10 cellular contexts compared by ENCODE assay signal in the genomic region with DNA sequence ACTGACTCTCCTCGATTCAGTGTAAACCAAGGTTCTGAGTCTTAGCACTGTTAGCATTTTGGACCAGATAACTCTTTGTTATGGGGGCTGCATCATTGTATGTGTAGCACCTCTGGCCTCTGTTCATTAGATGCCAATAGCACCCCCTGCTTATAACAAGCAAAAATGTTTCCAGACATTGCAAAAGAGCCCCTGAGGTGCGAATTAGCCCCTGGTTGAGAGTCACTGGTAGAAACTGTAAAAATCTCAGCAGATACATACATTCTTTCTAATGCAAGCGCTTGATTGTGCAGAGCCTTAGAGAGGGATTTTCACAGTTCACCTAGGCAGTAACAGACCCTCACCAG. TPM values are rescaled to one million over a fixed set of nuclear protein-coding genes. Genes with fewer than 3 reads are reported as not detected.
A peak's percentile ranks its signal among the peaks of the same experiment; 100 is the strongest.
DNase-seq lines count a peak whose midpoint lies in the region; ATAC-seq, FAIRE-seq and TF ChIP-seq lines count a peak whose summit lies in the region.
"Had no signal": no experiment of that assay in that cellular context is flagged by ENCODE, and none has a peak within 500 bp of the region (broad histone marks: within the 10 kb centered on the region; RNA-seq: fewer than 3 reads in every experiment).

No MANE protein-coding gene starts in this region.

- H3K4me1 ChIP-seq in mononuclear cell (ENCODE audit: insufficient read depth, low read length) (peaks cover 87% of the 10 kb centered on the region), tibial artery (peaks cover 0 to 55% (median 7%) of the 10 kb centered on the region in 4 donors)

- peak overlapping the region; percentile 89 for H3K4me3 Mint-ChIP-seq in activated naive CD8-positive, alpha-beta T cell treated with anti-CD3 and anti-CD28 coated beads, Interleukin-2, amount 50 U/mL, for 24 hours
- H3K4me3 Mint-ChIP-seq in activated naive CD8-positive, alpha-beta T cell treated with anti-CD3 and anti-CD28 coated beads for 36 hours, result no peak overlapping the region

- peaks cover 67% of the 10 kb centered on the region for H3K4me1 Mint-ChIP-seq in activated naive CD8-positive, alpha-beta T cell treated with anti-CD3 and anti-CD28 coated beads, Interleukin-2, amount 50 U/mL, for 24 hours
- H3K4me1 Mint-ChIP-seq in activated naive CD8-positive, alpha-beta T cell treated with anti-CD3 and anti-CD28 coated beads for 36 hours, result peaks cover 40% of the 10 kb centered on the region

- no peaks in the 10 kb centered on the region for H3K36me3 Mint-ChIP-seq in activated naive CD8-positive, alpha-beta T cell treated with anti-CD3 and anti-CD28 coated beads, Interleukin-2, amount 50 U/mL, for 24 hours (ENCODE audit: low read depth)
- H3K36me3 Mint-ChIP-seq in activated naive CD8-positive, alpha-beta T cell treated with anti-CD3 and anti-CD28 coated beads for 36 hours, result no peaks in the 10 kb centered on the region

- H3K9me3 Mint-ChIP-seq in activated naive CD8-positive, alpha-beta T cell treated with anti-CD3 and anti-CD28 coated beads, Interleukin-2, amount 50 U/mL, for 24 hours, result no peaks in the 10 kb centered on the region
- no peaks in the 10 kb centered on the region for H3K9me3 Mint-ChIP-seq in activated naive CD8-positive, alpha-beta T cell treated with anti-CD3 and anti-CD28 coated beads for 36 hours

- no peak for DNase-seq in activated naive CD8-positive, alpha-beta T cell treated with anti-CD3 and anti-CD28 coated beads, Interleukin-2, amount 50 U/mL, for 24 hours
- no peak for DNase-seq in activated naive CD8-positive, alpha-beta T cell treated with anti-CD3 and anti-CD28 coated beads for 36 hours
- DNase-seq in bronchial epithelial cell (ENCODE audit: low read depth) (no peak), tibial artery (no peak), CD1c-positive myeloid dendritic cell (ENCODE audit: extremely low spot score) (no peak), NCI-H146 (lab: John Stamatoyannopoulos, UW) (no peak)
- DNase-seq: central memory CD4-positive, alpha-beta T cell; KG1 had no signal

- H3K4me3 ChIP-seq in bronchial epithelial cell (ENCODE audit: low read depth, low read length) (peak overlapping the region; percentile 86), mononuclear cell (ENCODE audit: low read length) (peak overlapping the region; percentile 55), tibial artery (peak overlapping the region; percentile 58 to 71)

- H3K27me3 ChIP-seq in bronchial epithelial cell (ENCODE audit: control insufficient read depth, insufficient read depth, low read length) (no peaks in the 10 kb centered on the region), mononuclear cell (ENCODE audit: insufficient read depth, low read length) (no peaks in the 10 kb centered on the region), tibial artery (no peaks in the 10 kb centered on the region)

- no peak for FAIRE-seq in bronchial epithelial cell (lab: Jason Lieb, UNC)

- H3K9me3 ChIP-seq in mononuclear cell (ENCODE audit: low read depth, low read length), result no peaks in the 10 kb centered on the region
- H3K9me3 ChIP-seq in tibial artery, result no peaks in the 10 kb centered on the region

- no peak overlapping the region for H3K27ac ChIP-seq in tibial artery

- intact Hi-C loops in tibial artery (cut with DNase I; ENCODE audit: low total_unique reads), result loop anchor here (10.0 kb wide), 1 partner anchor 94 kb away; no protein-coding TSS in a partner anchor

- TF ChIP-seq CTCF in bronchial epithelial cell (IDR thresholded peaks at IDR 0.05; ENCODE audit: insufficient read depth, low read length, severe bottlenecking), result no peak
- TF ChIP-seq CTCF in tibial artery (IDR thresholded peaks at IDR 0.05), result no peak

- H3K36me3 ChIP-seq in bronchial epithelial cell (ENCODE audit: control insufficient read depth, insufficient read depth, low read length) (peaks cover 6% of the 10 kb centered on the region), tibial artery (no peaks in the 10 kb centered on the region)

- H3K27ac Mint-ChIP-seq in activated naive CD8-positive, alpha-beta T cell treated with anti-CD3 and anti-CD28 coated beads, Interleukin-2, amount 50 U/mL, for 24 hours, result no peak overlapping the region
- no peak overlapping the region for H3K27ac Mint-ChIP-seq in activated naive CD8-positive, alpha-beta T cell treated with anti-CD3 and anti-CD28 coated beads for 36 hours

- H3K27me3 Mint-ChIP-seq in activated naive CD8-positive, alpha-beta T cell treated with anti-CD3 and anti-CD28 coated beads, Interleukin-2, amount 50 U/mL, for 24 hours, result peaks cover 16% of the 10 kb centered on the region
- H3K27me3 Mint-ChIP-seq in activated naive CD8-positive, alpha-beta T cell treated with anti-CD3 and anti-CD28 coated beads for 36 hours, result peaks cover 29% of the 10 kb centered on the region

- no peak for ATAC-seq in activated naive CD8-positive, alpha-beta T cell treated with anti-CD3 and anti-CD28 coated beads, Interleukin-2, amount 50 U/mL, for 24 hours
- no peak for ATAC-seq in HG03571 (IDR thresholded peaks at IDR 0.05; ENCODE audit: unreplicated experiment)

RNA-seq across cellular contexts. Expression of a gene that starts 2.8 kb away (rescaled TPM):
- under 1 TPM; 0.18 to 0.23 TPM for total RNA-seq in activated naive CD8-positive, alpha-beta T cell treated with anti-CD3 and anti-CD28 coated beads for 36 hours
- total RNA-seq in bronchial epithelial cell, result 18.7 and 21.9 TPM in 2 replicates
- 27.5 TPM for total RNA-seq in mononuclear cell

Comparison
In these comparisons a context has a peak if more than half of its experiments do, and no peak if none do; other contexts are left out.
1. RNA of a gene that starts 2.8 kb away (total RNA-seq): 27.5 TPM in mononuclear cell (single experiment) and 18.7 to 21.9 TPM in bronchial epithelial cell; 0.18 to 0.23 TPM in activated naive CD8-positive, alpha-beta T cell treated with anti-CD3 and anti-CD28 coated beads for 36 hours; every median in the first group is over 10 times any median in the second.
2. Peak in every context shown above with its lines, with median percentiles within 50 percentile points of each other: H3K4me3 ChIP-seq.